8 cellular contexts compared by ENCODE assay signal in the genomic region with DNA sequence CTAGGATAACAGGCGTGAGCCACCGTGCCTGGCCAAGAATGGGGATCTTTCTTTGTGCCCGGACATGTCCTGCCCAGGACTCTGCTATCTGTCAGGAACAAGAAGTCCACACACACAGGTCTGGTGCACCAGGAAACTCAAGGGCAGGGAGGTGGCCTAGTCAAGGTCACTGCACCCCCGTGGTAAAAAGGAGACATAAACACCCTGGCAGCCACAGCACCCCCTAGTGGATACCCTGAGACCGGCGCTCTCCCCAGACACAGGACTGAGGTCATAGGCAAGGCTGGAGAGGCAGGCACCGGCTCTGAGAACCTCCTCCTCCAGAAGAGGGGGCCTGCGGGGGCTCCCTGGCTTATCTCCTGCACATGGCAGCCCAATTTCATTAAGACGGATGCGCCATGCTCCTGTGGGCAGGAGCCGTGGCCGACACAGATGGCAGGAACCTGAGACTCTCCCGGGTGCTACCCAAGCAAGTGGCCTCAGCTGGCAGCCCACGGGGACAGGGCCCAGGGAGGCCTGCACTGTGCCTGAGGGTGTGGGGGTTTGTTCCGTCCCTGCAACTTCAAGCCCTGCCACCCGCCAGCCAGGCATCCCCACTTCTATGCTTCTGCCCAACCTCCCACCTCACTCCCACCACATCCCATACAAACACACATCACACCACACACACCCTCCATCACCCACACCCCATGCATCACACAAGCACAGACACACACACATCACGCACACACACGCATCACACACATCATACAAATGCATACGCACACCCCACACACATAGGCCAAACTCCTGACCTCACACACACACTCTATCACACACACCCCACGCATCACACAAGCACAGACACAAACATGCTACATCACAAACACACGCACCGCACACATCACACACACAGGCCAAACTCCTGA. TPM values are rescaled to one million over a fixed set of nuclear protein-coding genes. Genes with fewer than 3 reads are reported as not detected.
DNase-seq lines count a peak whose midpoint lies in the region; ATAC-seq and TF ChIP-seq lines count a peak whose summit lies in the region.

No MANE protein-coding gene starts in this region.

- H3K9me3 ChIP-seq in right atrium auricular region (no peaks in the 10 kb centered on the region), tibial artery (no peaks in the 10 kb centered on the region)

- H3K27ac ChIP-seq in right atrium auricular region (no peak overlapping the region), tibial artery (no peak overlapping the region)

- H3K36me3 Mint-ChIP-seq in activated CD4-positive, alpha-beta T cell treated with anti-CD3 and anti-CD28 coated beads, Interleukin-2, amount 10 ng/mL, durations not matched to agents 24 days and 14 days (ENCODE audit: low read depth) = no peaks in the 10 kb centered on the region

- no peak for ATAC-seq in Right ventricle myocardium superior (ENCODE audit: poor library complexity)
- no peak for ATAC-seq in GM21526 (IDR thresholded peaks at IDR 0.05; ENCODE audit: low FRiP score, unreplicated experiment)

- H3K4me3 ChIP-seq in right atrium auricular region (no peak overlapping the region), tibial artery (no peak overlapping the region)

- no peaks in the 10 kb centered on the region for H3K9me3 Mint-ChIP-seq in activated CD4-positive, alpha-beta T cell treated with anti-CD3 and anti-CD28 coated beads, Interleukin-2, amount 10 ng/mL, durations not matched to agents 24 days and 14 days

- DNase-seq in Right ventricle myocardium superior (peak; percentile 61), right atrium auricular region (ENCODE audit: low spot score) (no peak), NCI-H510A (lab: John Stamatoyannopoulos, UW) (peak; percentile 41), ecto neural progenitor cell (ENCODE audit: low spot score) (peak; percentile 72), myocyte (ENCODE audit: low read depth) (peak; percentile 43), tibial artery (no peak)
- DNase-seq in activated CD4-positive, alpha-beta T cell treated with anti-CD3 and anti-CD28 coated beads, Interleukin-2, amount 10 ng/mL, durations not matched to agents 24 days and 14 days = peak; percentile 92

- TF ChIP-seq CTCF in right atrium auricular region (IDR thresholded peaks at IDR 0.05) = peak in 1 of 2 donors; percentile 70
- TF ChIP-seq CTCF in tibial artery (IDR thresholded peaks at IDR 0.05) = peak; percentile 22 to 37

- H3K27me3 Mint-ChIP-seq in activated CD4-positive, alpha-beta T cell treated with anti-CD3 and anti-CD28 coated beads, Interleukin-2, amount 10 ng/mL, durations not matched to agents 24 days and 14 days = no peaks in the 10 kb centered on the region

- intact Hi-C loops in Right ventricle myocardium superior (cut with DNase I) = no loop called here
- intact Hi-C loops in activated CD4-positive, alpha-beta T cell treated with anti-CD3 and anti-CD28 coated beads, Interleukin-2, amount 10 ng/mL, durations not matched to agents 24 days and 14 days (cut with micrococcal nuclease) = loop anchor here (1.0 kb wide), 1 partner anchor 146 kb away; no protein-coding TSS in a partner anchor
- intact Hi-C loops in tibial artery (cut with DNase I; ENCODE audit: low total_unique reads) = no loop called here

- peaks cover 0 to 27% of the 10 kb centered on the region in 2 donors for H3K4me1 ChIP-seq in right atrium auricular region
- peaks cover 0 to 16% (median 7%) of the 10 kb centered on the region in 4 donors for H3K4me1 ChIP-seq in tibial artery

- no peak overlapping the region for H3K27ac Mint-ChIP-seq in activated CD4-positive, alpha-beta T cell treated with anti-CD3 and anti-CD28 coated beads, Interleukin-2, amount 10 ng/mL, durations not matched to agents 24 days and 14 days

- no peak overlapping the region for H3K4me3 Mint-ChIP-seq in activated CD4-positive, alpha-beta T cell treated with anti-CD3 and anti-CD28 coated beads, Interleukin-2, amount 10 ng/mL, durations not matched to agents 24 days and 14 days

- no peaks in the 10 kb centered on the region for H3K36me3 ChIP-seq in right atrium auricular region
- H3K36me3 ChIP-seq in tibial artery = peaks cover 0 to 24% (median 0%) of the 10 kb centered on the region in 3 donors

- peaks cover 12% of the 10 kb centered on the region for H3K4me1 Mint-ChIP-seq in activated CD4-positive, alpha-beta T cell treated with anti-CD3 and anti-CD28 coated beads, Interleukin-2, amount 10 ng/mL, durations not matched to agents 24 days and 14 days

- H3K27me3 ChIP-seq in right atrium auricular region (no peaks in the 10 kb centered on the region), tibial artery (no peaks in the 10 kb centered on the region)

RNA-seq across cellular contexts. Expression of a gene that starts 19.6 kb away (rescaled TPM):
- total RNA-seq in Right ventricle myocardium superior (124 TPM), right atrium auricular region (10 to 100 TPM; 50.7 to 59.0 TPM), myocyte (168 and 469 TPM in 2 replicates)
- 28.6 and 29.6 TPM in 2 replicates for total RNA-seq in activated CD4-positive, alpha-beta T cell treated with anti-CD3 and anti-CD28 coated beads, Interleukin-2, amount 10 ng/mL, durations not matched to agents 24 days and 14 days
- polyA plus RNA-seq in myocyte (2012) = 48.9 TPM

RNA-seq across cellular contexts. Expression of a gene that starts 39.7 kb away (rescaled TPM):
- 116 TPM for total RNA-seq in Right ventricle myocardium superior
- 100 to 1,000 TPM in 1 of 2 donors, 10 to 100 TPM in 1; 88.9 to 114 TPM for total RNA-seq in right atrium auricular region
- total RNA-seq in activated CD4-positive, alpha-beta T cell treated with anti-CD3 and anti-CD28 coated beads, Interleukin-2, amount 10 ng/mL, durations not matched to agents 24 days and 14 days = 521 and 535 TPM in 2 replicates
- total RNA-seq in myocyte = 204 and 216 TPM in 2 replicates
- polyA plus RNA-seq in myocyte (2012) = 158 TPM

Comparison
In these comparisons a context has a peak if more than half of its experiments do, and no peak if none do; other contexts are left out.
1. DNase-seq: peak in Right ventricle myocardium superior (single experiment), NCI-H510A (single experiment), activated CD4-positive, alpha-beta T cell treated with anti-CD3 and anti-CD28 coated beads, Interleukin-2, amount 10 ng/mL, durations not matched to agents 24 days and 14 days (single experiment), ecto neural progenitor cell (single experiment) and myocyte (single experiment); none in right atrium auricular region (single experiment) and tibial artery (0 of 2).